Comparison of ENCODE assay signal across 13 cellular contexts in genomic region chr9:134423166-134423565, GRCh38.
A peak's percentile ranks its signal among the peaks of the same experiment; 100 is the strongest.
DNase-seq lines count a peak whose midpoint lies in the region; ATAC-seq and TF ChIP-seq lines count a peak whose summit lies in the region.
"Had no signal": no experiment of that assay in that cellular context is flagged by ENCODE, and none has a peak within 500 bp of the region (broad histone marks: within the 10 kb centered on the region; RNA-seq: fewer than 3 reads in every experiment).

No MANE protein-coding gene starts in this region.

- BruUV-seq in Caco-2 (replicated peaks; lab: Mats Ljungman, UMichigan), result no TSS peak

- POLR2A ChIA-PET in RWPE1 (lab: Yijun Ruan, JAX; ENCODE audit: low non-redundant PET) (interaction anchor here (0.9 kb wide), 1 partner anchor 10 kb away, joined by 11 read pairs; no protein-coding TSS in a partner anchor), Caco-2 (lab: Charles Lee) (no interaction called here)

- H3K27me3 ChIP-seq in esophagus squamous epithelium (no peaks in the 10 kb centered on the region), psoas muscle (ENCODE audit: insufficient read depth in 3 of 3, low read length in 2 of 3) (no peaks in the 10 kb centered on the region), tibial nerve (no peaks in the 10 kb centered on the region), Caco-2 (replicated peaks; ENCODE audit: control insufficient read depth, insufficient read depth, low read length) (no peaks in the 10 kb centered on the region)
- H3K27me3 ChIP-seq: BLaER1, SJCRH30 had no signal

- peaks cover 44% of the 10 kb centered on the region for H3K36me3 Mint-ChIP-seq in Caco-2 (ENCODE audit: insufficient read depth, unreplicated experiment)

- DNase-seq in RWPE1 (ENCODE audit: low spot score) (no peak), esophagus squamous epithelium (lab: John Stamatoyannopoulos, UW) (no peak), psoas muscle (no peak), tibial nerve (ENCODE audit: low spot score in 2 of 2) (no peak), LoVo (ENCODE audit: low spot score) (no peak), Caco-2 (no peak)
- DNase-seq: CD8-positive, alpha-beta T cell; KG1; NCI-H187 treated with DMSO at 0.1 percent for 48 hours; PC-3; SJCRH30 had no signal

- H3K27ac ChIP-seq in RWPE1 (peak overlapping the region; percentile 97), esophagus squamous epithelium (peak overlapping the region; percentile 57 to 85 (median 78)), psoas muscle (peak overlapping the region; percentile 30), tibial nerve (peak overlapping the region; percentile 50 to 86 (median 72))
- H3K27ac ChIP-seq: BLaER1, SJCRH30 had no signal

- H3K27me3 Mint-ChIP-seq in Caco-2 (ENCODE audit: insufficient read depth, unreplicated experiment), result no peaks in the 10 kb centered on the region

- no peak for ATAC-seq in psoas muscle
- ATAC-seq in HG02852 (IDR thresholded peaks at IDR 0.05; ENCODE audit: unreplicated experiment), result no peak
- ATAC-seq: CD8-positive, alpha-beta T cell had no signal

- no peak overlapping the region for H3K4me3 Mint-ChIP-seq in Caco-2 (ENCODE audit: unreplicated experiment)
- H3K4me3 Mint-ChIP-seq: CD8-positive, alpha-beta T cell had no signal

- TF ChIP-seq CTCF in RWPE1 (conservative IDR thresholded peaks at IDR 0.05; ENCODE audit: low read depth) (no peak), esophagus squamous epithelium (IDR thresholded peaks at IDR 0.05) (no peak), psoas muscle (IDR thresholded peaks at IDR 0.05) (no peak), tibial nerve (IDR thresholded peaks at IDR 0.05) (no peak), Caco-2 (IDR thresholded peaks at IDR 0.05; ENCODE audit: insufficient read depth in 1 of 2, low read depth in 1 of 2, low read length in 1 of 2, severe bottlenecking in 1 of 2, unreplicated experiment in 1 of 2) (no peak)

- peaks cover 21 to 96% (median 29%) of the 10 kb centered on the region in 3 donors for H3K36me3 ChIP-seq in esophagus squamous epithelium
- H3K36me3 ChIP-seq in psoas muscle (ENCODE audit: insufficient read depth in 1 of 2, low read depth in 1 of 2), result peaks cover 0 to 51% of the 10 kb centered on the region in 2 donors
- H3K36me3 ChIP-seq in tibial nerve, result peaks cover 0 to 81% (median 0%) of the 10 kb centered on the region in 3 donors
- peaks cover 2% of the 10 kb centered on the region; the same call in 1 of the 2 replicates for H3K36me3 ChIP-seq in Caco-2 (ENCODE audit: control insufficient read depth, insufficient read depth, low read length)
- H3K36me3 ChIP-seq: SJCRH30 had no signal

- CTCF ChIA-PET in RWPE1 (lab: Yijun Ruan, JAX) (interaction anchor here (0.6 to 1.5 kb wide), 4 partner anchors 11 to 253 kb away, joined by 3 to 8 read pairs (median 4); no protein-coding TSS in a partner anchor), Caco-2 (lab: Charles Lee) (no interaction called here)

- H3K9me3 ChIP-seq in esophagus squamous epithelium (no peaks in the 10 kb centered on the region), psoas muscle (no peaks in the 10 kb centered on the region), tibial nerve (no peaks in the 10 kb centered on the region), Caco-2 (no peaks in the 10 kb centered on the region)
- H3K9me3 ChIP-seq: BLaER1, SJCRH30 had no signal

- TF ChIP-seq EP300 in tibial nerve (IDR thresholded peaks at IDR 0.05), result no peak

- no peaks in the 10 kb centered on the region for H3K9me3 Mint-ChIP-seq in Caco-2 (ENCODE audit: unreplicated experiment)
- H3K9me3 Mint-ChIP-seq: CD8-positive, alpha-beta T cell had no signal

- no peak for TF ChIP-seq POLR2A in esophagus squamous epithelium (IDR thresholded peaks at IDR 0.05)
- TF ChIP-seq POLR2A in tibial nerve (IDR thresholded peaks at IDR 0.05), result no peak

- H3K4me3 ChIP-seq in esophagus squamous epithelium (no peak overlapping the region), psoas muscle (no peak overlapping the region), tibial nerve (no peak overlapping the region), Caco-2 (ENCODE audit: low read depth, low read length) (no peak overlapping the region)
- H3K4me3 ChIP-seq: BLaER1, SJCRH30 had no signal

- H3K4me1 ChIP-seq in esophagus squamous epithelium, result peaks cover 6 to 81% (median 17%) of the 10 kb centered on the region in 3 donors
- peaks cover 39% of the 10 kb centered on the region for H3K4me1 ChIP-seq in psoas muscle
- H3K4me1 ChIP-seq in tibial nerve, result peaks cover 0 to 82% (median 24%) of the 10 kb centered on the region in 4 donors
- H3K4me1 ChIP-seq in Caco-2, result no peaks in the 10 kb centered on the region
- H3K4me1 ChIP-seq: SJCRH30 had no signal

- intact Hi-C loops in esophagus squamous epithelium (cut with DNase I) (no loop called here), psoas muscle (cut with DNase I) (no loop called here), Caco-2 (cut with micrococcal nuclease; ENCODE audit: unreplicated experiment) (no loop called here)

- H3K27ac Mint-ChIP-seq in Caco-2 (ENCODE audit: unreplicated experiment), result no peak overlapping the region
- H3K27ac Mint-ChIP-seq: CD8-positive, alpha-beta T cell had no signal

- H3K4me1 Mint-ChIP-seq in Caco-2 (ENCODE audit: low read depth, unreplicated experiment), result no peaks in the 10 kb centered on the region

- WGBS in esophagus squamous epithelium, 2 donors, result 100% methylated on average over 3 of the region's 15 CpGs; no CpG with 5 or more reads in 1 of the 2 donors
- WGBS in psoas muscle, 3 donors, result 84 to 91% (median 87%) methylated on average over 14 to 15 of the region's 15 CpGs
- WGBS in tibial nerve, 2 donors, result 91 to 93% methylated on average over 15 of the region's 15 CpGs

Comparison
In these comparisons a context has a peak if more than half of its experiments do, and no peak if none do; other contexts are left out.
1. H3K27ac ChIP-seq: peak in every context shown above with its lines; median percentile 97 in RWPE1; 78 in esophagus squamous epithelium; 72 in tibial nerve; 30 in psoas muscle.